Comparison of ENCODE assay signal across 2 cellular contexts in genomic region chr14:34680806-34681479, GRCh38.
TF ChIP-seq lines count a peak whose summit lies in the region.

No MANE protein-coding gene starts in this region.

TF ChIP-seq in HCT116, 20 proteins besides CTCF, POLR2A, EP300 and RAD21:
- no peak for TF ChIP-seq ZFX (IDR thresholded peaks at IDR 0.05)
- TF ChIP-seq MAX (IDR thresholded peaks at IDR 0.05): no peak
- TF ChIP-seq ZNF274 (IDR thresholded peaks at IDR 0.05; ENCODE audit: low read depth, low read length): no peak
- TF ChIP-seq ZBTB33 (IDR thresholded peaks at IDR 0.05; ENCODE audit: extremely low read depth, insufficient replicate concordance, low read length): no peak
- no peak for TF ChIP-seq POLR2AphosphoS5 (IDR thresholded peaks at IDR 0.05; ENCODE audit: low read depth, low read length)
- TF ChIP-seq ELF1 (IDR thresholded peaks at IDR 0.05; ENCODE audit: borderline replicate concordance, low read depth): no peak
- no peak for TF ChIP-seq JUND (IDR thresholded peaks at IDR 0.05)
- TF ChIP-seq EZH2phosphoT487 (IDR thresholded peaks at IDR 0.05; ENCODE audit: borderline replicate concordance): no peak
- no peak for TF ChIP-seq FOSL1 (IDR thresholded peaks at IDR 0.05; ENCODE audit: low read depth)
- no peak for TF ChIP-seq SP1 (IDR thresholded peaks at IDR 0.05; ENCODE audit: low read depth)
- no peak for TF ChIP-seq ATF3 (IDR thresholded peaks at IDR 0.05)
- no peak for TF ChIP-seq CEBPB (IDR thresholded peaks at IDR 0.05; ENCODE audit: low read depth)
- no peak for TF ChIP-seq REST (IDR thresholded peaks at IDR 0.05; ENCODE audit: low read depth)
- TF ChIP-seq CBX3 (IDR thresholded peaks at IDR 0.05; ENCODE audit: low read depth): no peak
- no peak for TF ChIP-seq TCF7L2 (IDR thresholded peaks at IDR 0.05; ENCODE audit: borderline replicate concordance, extremely low read depth, insufficient read depth, insufficient read length)
- TF ChIP-seq SIN3A (IDR thresholded peaks at IDR 0.05; ENCODE audit: low read depth): no peak
- TF ChIP-seq SRF (IDR thresholded peaks at IDR 0.05; ENCODE audit: low read depth): no peak
- no peak for TF ChIP-seq EGR1 (IDR thresholded peaks at IDR 0.05; ENCODE audit: low read depth)
- no peak for TF ChIP-seq EZH2 (IDR thresholded peaks at IDR 0.05)

TF ChIP-seq in HepG2, 621 proteins besides CTCF, POLR2A, EP300 and RAD21:
- TF ChIP-seq ZNF407 (CRISPR knock-in tag; IDR thresholded peaks at IDR 0.05; ENCODE audit: not compliant biosample characterization) (peak; percentile 68), ZNF883 (CRISPR knock-in tag; IDR thresholded peaks at IDR 0.05; ENCODE audit: not compliant biosample characterization) (peak; percentile 28), BCL3 (CRISPR knock-in tag; IDR thresholded peaks at IDR 0.05) (peak; percentile 64; the same call in 1 of the 2 replicates), ZNF547 (CRISPR knock-in tag; IDR thresholded peaks at IDR 0.05) (0 out of 2 replicates have a peak, but pooled peaks have one; percentile 34), ZNF501 (CRISPR knock-in tag; IDR thresholded peaks at IDR 0.05) (peak; percentile 48; the same call in 1 of the 2 replicates), ZNF788 (CRISPR knock-in tag; IDR thresholded peaks at IDR 0.05; ENCODE audit: borderline replicate concordance) (no peak), FOXO4 (CRISPR knock-in tag; conservative IDR thresholded peaks at IDR 0.05) (0 out of 2 replicates have a peak, but pooled peaks have one; percentile 63), ZGPAT (CRISPR knock-in tag; IDR thresholded peaks at IDR 0.05) (no peak), HIVEP1 (CRISPR knock-in tag; IDR thresholded peaks at IDR 0.05) (0 out of 2 replicates have a peak, but pooled peaks have one; percentile 33), ZNF274 (CRISPR knock-in tag; IDR thresholded peaks at IDR 0.05) (0 out of 2 replicates have a peak, but pooled peaks have one; percentile 25), ZNF770 (CRISPR knock-in tag; IDR thresholded peaks at IDR 0.05) (peak; percentile 33; the same call in 1 of the 2 replicates), TOPORS (CRISPR knock-in tag; IDR thresholded peaks at IDR 0.05) (no peak), ZNF598 (CRISPR knock-in tag; IDR thresholded peaks at IDR 0.05; ENCODE audit: borderline replicate concordance) (peak; percentile 66; the same call in 1 of the 2 replicates)
